8 cellular contexts compared by ENCODE assay signal in genomic region chr2:196640031-196640548, GRCh38. TPM values are rescaled to one million over a fixed set of nuclear protein-coding genes. Genes with fewer than 3 reads are reported as not detected.
DNase-seq lines count a peak whose midpoint lies in the region; ATAC-seq, FAIRE-seq and TF ChIP-seq lines count a peak whose summit lies in the region.

No MANE protein-coding gene starts in this region.

- no peak for DNase-seq in GM19239 (ENCODE audit: insufficient read length, low spot score)
- peak; percentile 58 for DNase-seq in NCI-H526 treated with DMSO at 0.1 percent for 48 hours (lab: John Stamatoyannopoulos, UW)
- DNase-seq in epithelial cell of proximal tubule (ENCODE audit: low read depth) = no peak
- DNase-seq in gastrocnemius medialis = no peak
- no peak for DNase-seq in KG1 (lab: John Stamatoyannopoulos, UW)
- no peak for DNase-seq in glomerular visceral epithelial cell (ENCODE audit: extremely low spot score)
- DNase-seq in ACHN = no peak

- TF ChIP-seq POLR2A in gastrocnemius medialis (IDR thresholded peaks at IDR 0.05) (no peak), GM18505 (IDR thresholded peaks at IDR 0.05; ENCODE audit: borderline replicate concordance, extremely low read depth, insufficient read depth, insufficient read length) (no peak)

- FAIRE-seq in GM19239 (lab: Jason Lieb, UNC) = peak; percentile 66

- intact Hi-C loops in gastrocnemius medialis (cut with DNase I; ENCODE audit: low total_unique reads) = no loop called here

- ATAC-seq in gastrocnemius medialis (no peak), GM18505 (IDR thresholded peaks at IDR 0.05; ENCODE audit: unreplicated experiment) (no peak)

- in situ Hi-C loops in gastrocnemius medialis (cut with MboI; ENCODE audit: low sequenced_read_pairs in 4 of 4) = no loop called here
- in situ Hi-C loops in ACHN (cut with HindIII; ENCODE audit: low pct_ligation_motif_present, low pct_unique_long_range_greater_than_20kb, low sequenced_read_pairs) = no loop called here

- peaks cover 5 to 7% of the 10 kb centered on the region in 2 donors for H3K4me1 ChIP-seq in gastrocnemius medialis

- H3K36me3 ChIP-seq in gastrocnemius medialis = no peaks in the 10 kb centered on the region

- TF ChIP-seq CTCF in epithelial cell of proximal tubule (conservative IDR thresholded peaks at IDR 0.05; ENCODE audit: low read depth, low read length) (no peak), gastrocnemius medialis (IDR thresholded peaks at IDR 0.05 in 4 of 5, conservative IDR thresholded peaks at IDR 0.05 in 1 of 5) (no peak)

- peak overlapping the region in 3 of 4 donors; percentile 51 to 65 (median 64) for H3K27ac ChIP-seq in gastrocnemius medialis

- no peaks in the 10 kb centered on the region for H3K9me3 ChIP-seq in gastrocnemius medialis

- H3K4me3 ChIP-seq in epithelial cell of proximal tubule (ENCODE audit: low read depth, low read length) = peak overlapping the region; percentile 81
- H3K4me3 ChIP-seq in gastrocnemius medialis = peak overlapping the region; percentile 69 to 85 (median 75)

- H3K27me3 ChIP-seq in gastrocnemius medialis = no peaks in the 10 kb centered on the region

RNA-seq across cellular contexts. Expression of gene CCDC150, which starts 0.6 kb away (rescaled TPM):
- 5.7 and 12.5 TPM in 2 replicates for total RNA-seq in epithelial cell of proximal tubule
- total RNA-seq in gastrocnemius medialis = under 1 TPM in 2 of 4 donors, not detected in 2; 0.31 to 0.83 TPM

RNA-seq across cellular contexts. Expression of gene HECW2, which starts 46.7 kb away (rescaled TPM):
- total RNA-seq in epithelial cell of proximal tubule = 0.22 and 1.4 TPM in 2 replicates
- 1 to 10 TPM; 1.1 to 3.3 (median 1.7) TPM for total RNA-seq in gastrocnemius medialis
